In genomic region chr17:55089955-55090573, GRCh38 we compare ENCODE assay signal across 9 cellular contexts.
A peak's percentile ranks its signal among the peaks of the same experiment; 100 is the strongest.
DNase-seq lines count a peak whose midpoint lies in the region; ATAC-seq and TF ChIP-seq lines count a peak whose summit lies in the region.
"Had no signal": no experiment of that assay in that cellular context is flagged by ENCODE, and none has a peak within 500 bp of the region (broad histone marks: within the 10 kb centered on the region; RNA-seq: fewer than 3 reads in every experiment).

No MANE protein-coding gene starts in this region.

- H2AFZ ChIP-seq in SK-N-SH (ENCODE audit: low read depth) = no peak overlapping the region

- H3K79me2 ChIP-seq in SK-N-SH (ENCODE audit: insufficient read depth) = no peaks in the 10 kb centered on the region

- TF ChIP-seq EP300 in SK-N-SH (IDR thresholded peaks at IDR 0.05; ENCODE audit: borderline replicate concordance in 1 of 2, low read depth in 1 of 2, low read length in 1 of 2) = no peak

- H3K9me3 Mint-ChIP-seq in WTC11 = no peaks in the 10 kb centered on the region

- H3K4me1 Mint-ChIP-seq in WTC11 = peaks cover 7% of the 10 kb centered on the region

- no peaks in the 10 kb centered on the region for H3K36me3 ChIP-seq in SK-N-SH (replicated peaks in 1 of 2; ENCODE audit: control insufficient read depth in 1 of 2, insufficient read depth in 2 of 2, low read length in 1 of 2)

- DNase-seq in DMS53 (lab: John Stamatoyannopoulos, UW) = peak; percentile 80
- DNase-seq in WTC11 (ENCODE audit: low spot score) = no peak
- peak; percentile 4 to 29 for DNase-seq in foreskin fibroblast
- no peak for DNase-seq in SK-N-SH
- no peak for DNase-seq in NCI-H1048 (lab: John Stamatoyannopoulos, UW)
- no peak for DNase-seq in NCI-H2196 treated with DMSO at 0.1 percent for 48 hours (lab: John Stamatoyannopoulos, UW; ENCODE audit: unreplicated experiment)

- no peak overlapping the region for H3K9ac ChIP-seq in SK-N-SH

- no peaks in the 10 kb centered on the region for H4K20me1 ChIP-seq in SK-N-SH (ENCODE audit: insufficient read depth)

- 78% methylated on average over 4 of the region's 4 CpGs for WGBS in SK-N-SH (ENCODE audit: low lambda C conversion rate)

- TF ChIP-seq CTCF in WTC11 (IDR thresholded peaks at IDR 0.05) = no peak
- no peak for TF ChIP-seq CTCF in foreskin fibroblast (IDR thresholded peaks at IDR 0.05; ENCODE audit: low read depth, low read length)
- no peak for TF ChIP-seq CTCF in SK-N-SH (IDR thresholded peaks at IDR 0.05)

- TF ChIP-seq RAD21 in SK-N-SH (IDR thresholded peaks at IDR 0.05; ENCODE audit: low read length) = no peak

- H3K36me3 Mint-ChIP-seq in WTC11 = no peaks in the 10 kb centered on the region

- CTCF ChIA-PET in WTC11 (lab: Charles Lee) = no interaction called here
- CTCF ChIA-PET in SK-N-SH (lab: Yijun Ruan, JAX) = interaction anchor here (1.0 kb wide), 1 partner anchor 43 kb away, joined by 3 read pairs; no protein-coding TSS in a partner anchor

- no peaks in the 10 kb centered on the region; a peak in 2 of 4 replicates for H3K4me1 ChIP-seq in SK-N-SH (ENCODE audit: control insufficient read depth in 1 of 2, insufficient read depth in 2 of 2, low read depth in 1 of 2, low read length in 1 of 2)

- H3K4me3 Mint-ChIP-seq in WTC11 = no peak overlapping the region

- no peaks in the 10 kb centered on the region for H3K9me3 ChIP-seq in SK-N-SH

- no peak overlapping the region for H3K27ac ChIP-seq in SK-N-SH (ENCODE audit: low read depth in 2 of 2, low read length in 1 of 2)
- H3K27ac ChIP-seq: HL-60 had no signal

- no peaks in the 10 kb centered on the region for H3K9me2 ChIP-seq in SK-N-SH

- H3K27me3 Mint-ChIP-seq in WTC11 (ENCODE audit: low read depth) = no peaks in the 10 kb centered on the region

- no peaks in the 10 kb centered on the region for H3K27me3 ChIP-seq in SK-N-SH (ENCODE audit: insufficient read depth)

- H3K4me3 ChIP-seq in foreskin fibroblast (ENCODE audit: low read depth in 1 of 2, low read length in 2 of 2) = no peak overlapping the region
- no peak overlapping the region for H3K4me3 ChIP-seq in SK-N-SH (ENCODE audit: low read depth in 2 of 2, low read length in 1 of 2)

- no peak overlapping the region for H3K4me2 ChIP-seq in SK-N-SH

- H3F3A ChIP-seq in SK-N-SH (replicated peaks; ENCODE audit: insufficient read depth) = peaks cover 8% of the 10 kb centered on the region

- POLR2A ChIA-PET in WTC11 (lab: Charles Lee) (no interaction called here), SK-N-SH (lab: Yijun Ruan, JAX) (no interaction called here)

- H3K27ac Mint-ChIP-seq in WTC11 = peak overlapping the region; percentile 17

- ATAC-seq in GM19452 (IDR thresholded peaks at IDR 0.05; ENCODE audit: unreplicated experiment) = peak; percentile 93
- ATAC-seq in HG03439 (IDR thresholded peaks at IDR 0.05; ENCODE audit: unreplicated experiment) = peak; percentile 100
- peak; percentile 30; the same call in 1 of the 2 replicates for ATAC-seq in WTC11

TF ChIP-seq in WTC11, 78 proteins besides CTCF, POLR2A, EP300 and RAD21:
- no peak for TF ChIP-seq ZBTB21 (CRISPR knock-in tag; IDR thresholded peaks at IDR 0.05; ENCODE audit: borderline replicate concordance)
- TF ChIP-seq NR2C2 (CRISPR knock-in tag; IDR thresholded peaks at IDR 0.05) = no peak
- no peak for TF ChIP-seq ZNF396 (CRISPR knock-in tag; IDR thresholded peaks at IDR 0.05; ENCODE audit: borderline replicate concordance)
- no peak for TF ChIP-seq ETV6 (CRISPR knock-in tag; IDR thresholded peaks at IDR 0.05)
- TF ChIP-seq ELF4 (CRISPR knock-in tag; IDR thresholded peaks at IDR 0.05; ENCODE audit: low read depth) = no peak
- no peak for TF ChIP-seq PREB (CRISPR knock-in tag; IDR thresholded peaks at IDR 0.05; ENCODE audit: borderline replicate concordance)
- TF ChIP-seq MAX (CRISPR knock-in tag; IDR thresholded peaks at IDR 0.05) = no peak
- TF ChIP-seq AR (CRISPR knock-in tag; IDR thresholded peaks at IDR 0.05) = no peak
- no peak for TF ChIP-seq ESRRA (CRISPR knock-in tag; IDR thresholded peaks at IDR 0.05; ENCODE audit: borderline replicate concordance)

TF ChIP-seq in SK-N-SH, 30 proteins besides CTCF, POLR2A, EP300 and RAD21 (continues in another document):
- TF ChIP-seq USF1 (IDR thresholded peaks at IDR 0.05; ENCODE audit: borderline replicate concordance, low read depth) = no peak
- no peak for TF ChIP-seq NFIC (IDR thresholded peaks at IDR 0.05; ENCODE audit: borderline replicate concordance)
- no peak for TF ChIP-seq EZH2phosphoT487 (IDR thresholded peaks at IDR 0.05; ENCODE audit: borderline replicate concordance, low read depth)
- no peak for TF ChIP-seq POLR2AphosphoS5 (IDR thresholded peaks at IDR 0.05; ENCODE audit: low read depth, low read length)
- no peak for TF ChIP-seq IRF3 (IDR thresholded peaks at IDR 0.05; ENCODE audit: low read depth, low read length)
- no peak for TF ChIP-seq ZBTB33 (IDR thresholded peaks at IDR 0.05; ENCODE audit: borderline replicate concordance, low read depth)
- TF ChIP-seq MXI1 (IDR thresholded peaks at IDR 0.05; ENCODE audit: low read depth, low read length) = no peak
- no peak for TF ChIP-seq JUND (IDR thresholded peaks at IDR 0.05)
- no peak for TF ChIP-seq YY1 (IDR thresholded peaks at IDR 0.05; ENCODE audit: low read depth)
- no peak for TF ChIP-seq FOXM1 (IDR thresholded peaks at IDR 0.05; ENCODE audit: low read depth)
- no peak for TF ChIP-seq REST (IDR thresholded peaks at IDR 0.05; ENCODE audit: low read depth, low read length)
- no peak for TF ChIP-seq RXRA (IDR thresholded peaks at IDR 0.05; ENCODE audit: borderline replicate concordance, low read depth)
- TF ChIP-seq TAF1 (IDR thresholded peaks at IDR 0.05; ENCODE audit: borderline replicate concordance, low read depth, low read length) = no peak
- TF ChIP-seq GABPA (IDR thresholded peaks at IDR 0.05; ENCODE audit: low read depth) = no peak
- no peak for TF ChIP-seq TEAD4 (IDR thresholded peaks at IDR 0.05; ENCODE audit: borderline replicate concordance, insufficient read depth)
- no peak for TF ChIP-seq SMC3 (IDR thresholded peaks at IDR 0.05; ENCODE audit: low read depth, low read length)
- TF ChIP-seq FOXJ3 (CRISPR knock-in tag; IDR thresholded peaks at IDR 0.05) = no peak
- no peak for TF ChIP-seq TCF12 (IDR thresholded peaks at IDR 0.05)

Comparison
In these comparisons a context has a peak if more than half of its experiments do, and no peak if none do; other contexts are left out.
1. DNase-seq: peak in DMS53 (single experiment) and foreskin fibroblast (2 of 2); none in WTC11 (single experiment), SK-N-SH (single experiment), NCI-H1048 (single experiment) and NCI-H2196 treated with DMSO at 0.1 percent for 48 hours (single experiment).
2. ATAC-seq: peak in every context shown above with its lines; median percentile 100 in HG03439; 93 in GM19452; 30 in WTC11.